1 cellular context compared by ENCODE assay signal in the genomic region with DNA sequence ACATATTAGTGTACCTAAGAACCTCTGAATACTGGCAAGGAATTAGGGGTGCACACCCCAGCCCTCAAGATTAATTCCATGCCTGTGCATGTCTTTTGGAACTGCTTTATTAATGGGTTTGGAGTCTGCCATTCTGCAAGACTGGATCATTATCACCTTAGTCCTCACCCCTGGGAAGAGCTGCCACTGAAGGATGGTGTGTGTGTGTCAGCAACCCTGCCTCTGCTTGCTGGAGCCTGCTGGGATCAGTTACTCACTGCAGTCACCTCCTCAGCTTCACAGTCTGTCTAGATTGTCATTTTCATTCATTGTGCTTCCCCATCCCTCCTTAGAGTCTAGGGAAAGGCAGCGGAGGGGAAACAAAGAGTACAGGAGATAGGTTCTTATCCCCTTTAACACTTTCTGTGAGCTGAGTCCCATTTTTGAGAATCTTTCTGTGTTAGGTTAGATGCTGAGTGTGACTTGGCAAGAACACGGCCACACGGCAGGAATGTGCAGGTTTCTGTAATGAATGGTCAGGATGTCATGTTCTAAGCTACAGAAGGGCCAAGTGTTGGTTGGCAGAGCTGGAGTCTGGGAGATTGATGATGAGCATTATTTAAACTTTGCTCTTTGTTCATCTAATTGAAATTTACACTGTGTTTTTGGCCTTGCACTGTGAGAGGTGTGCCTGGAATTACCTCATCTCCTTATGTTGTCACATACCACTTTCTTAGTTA.
TF ChIP-seq lines count a peak whose summit lies in the region.

No MANE protein-coding gene starts in this region.

TF ChIP-seq in neural cell, 6 proteins besides CTCF, POLR2A, EP300 and RAD21:
- TF ChIP-seq EZH2 (IDR thresholded peaks at IDR 0.05; ENCODE audit: borderline replicate concordance, insufficient read depth, low read length, poor library complexity, severe bottlenecking), result no peak
- no peak for TF ChIP-seq TAF1 (IDR thresholded peaks at IDR 0.05; ENCODE audit: low read depth)
- peak; percentile 71 for TF ChIP-seq POLR2AphosphoS5 (IDR thresholded peaks at IDR 0.05)
- TF ChIP-seq, protein P1, sequence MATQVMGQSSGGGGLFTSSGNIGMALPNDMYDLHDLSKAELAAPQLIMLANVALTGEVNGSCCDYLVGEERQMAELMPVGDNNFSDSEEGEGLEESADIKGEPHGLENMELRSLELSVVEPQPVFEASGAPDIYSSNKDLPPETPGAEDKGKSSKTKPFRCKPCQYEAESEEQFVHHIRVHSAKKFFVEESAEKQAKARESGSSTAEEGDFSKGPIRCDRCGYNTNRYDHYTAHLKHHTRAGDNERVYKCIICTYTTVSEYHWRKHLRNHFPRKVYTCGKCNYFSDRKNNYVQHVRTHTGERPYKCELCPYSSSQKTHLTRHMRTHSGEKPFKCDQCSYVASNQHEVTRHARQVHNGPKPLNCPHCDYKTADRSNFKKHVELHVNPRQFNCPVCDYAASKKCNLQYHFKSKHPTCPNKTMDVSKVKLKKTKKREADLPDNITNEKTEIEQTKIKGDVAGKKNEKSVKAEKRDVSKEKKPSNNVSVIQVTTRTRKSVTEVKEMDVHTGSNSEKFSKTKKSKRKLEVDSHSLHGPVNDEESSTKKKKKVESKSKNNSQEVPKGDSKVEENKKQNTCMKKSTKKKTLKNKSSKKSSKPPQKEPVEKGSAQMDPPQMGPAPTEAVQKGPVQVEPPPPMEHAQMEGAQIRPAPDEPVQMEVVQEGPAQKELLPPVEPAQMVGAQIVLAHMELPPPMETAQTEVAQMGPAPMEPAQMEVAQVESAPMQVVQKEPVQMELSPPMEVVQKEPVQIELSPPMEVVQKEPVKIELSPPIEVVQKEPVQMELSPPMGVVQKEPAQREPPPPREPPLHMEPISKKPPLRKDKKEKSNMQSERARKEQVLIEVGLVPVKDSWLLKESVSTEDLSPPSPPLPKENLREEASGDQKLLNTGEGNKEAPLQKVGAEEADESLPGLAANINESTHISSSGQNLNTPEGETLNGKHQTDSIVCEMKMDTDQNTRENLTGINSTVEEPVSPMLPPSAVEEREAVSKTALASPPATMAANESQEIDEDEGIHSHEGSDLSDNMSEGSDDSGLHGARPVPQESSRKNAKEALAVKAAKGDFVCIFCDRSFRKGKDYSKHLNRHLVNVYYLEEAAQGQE (IDR thresholded peaks at IDR 0.05; ENCODE audit: borderline replicate concordance), result peak; percentile 60
- TF ChIP-seq SMC3 (conservative IDR thresholded peaks at IDR 0.05; ENCODE audit: poor library complexity), result no peak
